Comparison of ENCODE assay signal across 13 cellular contexts in genomic region chr11:61164610-61165424, GRCh38. TPM values are rescaled to one million over a fixed set of nuclear protein-coding genes. Genes with fewer than 3 reads are reported as not detected.
DNase-seq lines count a peak whose midpoint lies in the region; ATAC-seq and TF ChIP-seq lines count a peak whose summit lies in the region.
"Had no signal": no experiment of that assay in that cellular context is flagged by ENCODE, and none has a peak within 500 bp of the region (broad histone marks: within the 10 kb centered on the region; RNA-seq: fewer than 3 reads in every experiment).

No MANE protein-coding gene starts in this region.

- CTCF ChIA-PET in naive thymus-derived CD4-positive, alpha-beta T cell (lab: Charles Lee), result no interaction called here

- H3K9me3 Mint-ChIP-seq in activated T-helper 1 cell treated with anti-CD3 and anti-CD28 coated beads, Interleukin-12 subunit alpha, Interleukin-12 subunit beta, Interleukin-2, Interleukin-4 antibody, amounts not matched to agents 30 ng/mL and 10 ng/mL and 1 ng/mL, durations not matched to agents 14 hours and 24 hours and 36 hours, result no peaks in the 10 kb centered on the region
- peaks cover 0 to 4% (median 0%) of the 10 kb centered on the region in 11 donors for H3K9me3 Mint-ChIP-seq in naive thymus-derived CD4-positive, alpha-beta T cell

- intact Hi-C loops in activated T-helper 1 cell treated with anti-CD3 and anti-CD28 coated beads, Interleukin-12 subunit alpha, Interleukin-12 subunit beta, Interleukin-2, Interleukin-4 antibody, amounts not matched to agents 30 ng/mL and 10 ng/mL and 1 ng/mL, durations not matched to agents 14 hours and 24 hours and 36 hours (cut with micrococcal nuclease), result loop anchor here (5.0 to 10.0 kb wide), 2 partner anchors 200 to 267 kb away; partner anchors contain the start of genes CYB561A3, SDHAF2 and TMEM138
- intact Hi-C loops in naive thymus-derived CD4-positive, alpha-beta T cell (cut with micrococcal nuclease), result loop anchor here (5.0 kb wide), 3 partner anchors 178 to 802 kb away; partner anchors contain the start of genes CPSF7 (in 2 of the 2) and FTH1 (in 1 of the 2)

- no peak overlapping the region for H3K27ac ChIP-seq in naive thymus-derived CD4-positive, alpha-beta T cell (ENCODE audit: low read depth, low read length)
- H3K27ac ChIP-seq: neural progenitor cell, thoracic aorta had no signal

- TF ChIP-seq CTCF in GM06990 (IDR thresholded peaks at IDR 0.05; ENCODE audit: insufficient read depth, low read length, poor library complexity, severe bottlenecking), result no peak

- DNase-seq in GM06990 (ENCODE audit: extremely low read depth, insufficient read length) (no peak), NCI-H146 treated with DMSO at 0.1 percent for 48 hours (lab: John Stamatoyannopoulos, UW; ENCODE audit: unreplicated experiment) (peak; percentile 79), KG1 (lab: John Stamatoyannopoulos, UW) (no peak), DMS79 (lab: John Stamatoyannopoulos, UW) (no peak)
- no peak for DNase-seq in activated T-helper 1 cell treated with anti-CD3 and anti-CD28 coated beads, Interleukin-12 subunit alpha, Interleukin-12 subunit beta, Interleukin-2, Interleukin-4 antibody, amounts not matched to agents 30 ng/mL and 10 ng/mL and 1 ng/mL, durations not matched to agents 14 hours and 24 hours and 36 hours (ENCODE audit: low spot score)
- DNase-seq in naive thymus-derived CD4-positive, alpha-beta T cell, result no peak
- DNase-seq: NCI-H2171, SW 1271 had no signal

- H3K27me3 Mint-ChIP-seq in activated T-helper 1 cell treated with anti-CD3 and anti-CD28 coated beads, Interleukin-12 subunit alpha, Interleukin-12 subunit beta, Interleukin-2, Interleukin-4 antibody, amounts not matched to agents 30 ng/mL and 10 ng/mL and 1 ng/mL, durations not matched to agents 14 hours and 24 hours and 36 hours (ENCODE audit: insufficient read depth), result no peaks in the 10 kb centered on the region
- no peaks in the 10 kb centered on the region for H3K27me3 Mint-ChIP-seq in naive thymus-derived CD4-positive, alpha-beta T cell

- ATAC-seq in naive thymus-derived CD4-positive, alpha-beta T cell, result no peak
- ATAC-seq in HG03108 (IDR thresholded peaks at IDR 0.05; ENCODE audit: unreplicated experiment) (no peak), GM21786 (IDR thresholded peaks at IDR 0.05; ENCODE audit: unreplicated experiment) (no peak)

- H3K36me3 Mint-ChIP-seq in activated T-helper 1 cell treated with anti-CD3 and anti-CD28 coated beads, Interleukin-12 subunit alpha, Interleukin-12 subunit beta, Interleukin-2, Interleukin-4 antibody, amounts not matched to agents 30 ng/mL and 10 ng/mL and 1 ng/mL, durations not matched to agents 14 hours and 24 hours and 36 hours (ENCODE audit: low read depth), result peaks cover 4% of the 10 kb centered on the region
- peaks cover 0 to 5% (median 0%) of the 10 kb centered on the region in 5 donors for H3K36me3 Mint-ChIP-seq in naive thymus-derived CD4-positive, alpha-beta T cell
- H3K36me3 Mint-ChIP-seq: neural progenitor cell had no signal

- H3K4me1 Mint-ChIP-seq in activated T-helper 1 cell treated with anti-CD3 and anti-CD28 coated beads, Interleukin-12 subunit alpha, Interleukin-12 subunit beta, Interleukin-2, Interleukin-4 antibody, amounts not matched to agents 30 ng/mL and 10 ng/mL and 1 ng/mL, durations not matched to agents 14 hours and 24 hours and 36 hours (ENCODE audit: low read depth), result peaks cover 56% of the 10 kb centered on the region
- peaks cover 17 to 51% (median 39%) of the 10 kb centered on the region in 7 donors for H3K4me1 Mint-ChIP-seq in naive thymus-derived CD4-positive, alpha-beta T cell

- peak overlapping the region; percentile 85 for H3K27ac Mint-ChIP-seq in activated T-helper 1 cell treated with anti-CD3 and anti-CD28 coated beads, Interleukin-12 subunit alpha, Interleukin-12 subunit beta, Interleukin-2, Interleukin-4 antibody, amounts not matched to agents 30 ng/mL and 10 ng/mL and 1 ng/mL, durations not matched to agents 14 hours and 24 hours and 36 hours
- H3K27ac Mint-ChIP-seq in naive thymus-derived CD4-positive, alpha-beta T cell, result peak overlapping the region in 5 of 9 donors; percentile 24 to 86 (median 38)
- H3K27ac Mint-ChIP-seq: neural progenitor cell had no signal

- H3K4me3 Mint-ChIP-seq in activated T-helper 1 cell treated with anti-CD3 and anti-CD28 coated beads, Interleukin-12 subunit alpha, Interleukin-12 subunit beta, Interleukin-2, Interleukin-4 antibody, amounts not matched to agents 30 ng/mL and 10 ng/mL and 1 ng/mL, durations not matched to agents 14 hours and 24 hours and 36 hours, result no peak overlapping the region
- H3K4me3 Mint-ChIP-seq in naive thymus-derived CD4-positive, alpha-beta T cell, result peak overlapping the region in 3 of 10 donors; percentile 16 to 33 (median 28)
- H3K4me3 Mint-ChIP-seq: neural progenitor cell had no signal

- peaks cover 7 to 17% of the 10 kb centered on the region in 2 donors for H3K4me1 ChIP-seq in naive thymus-derived CD4-positive, alpha-beta T cell (ENCODE audit: control insufficient read depth in 2 of 2, insufficient read depth in 2 of 2, low read length in 2 of 2)

- H3K9me3 ChIP-seq in naive thymus-derived CD4-positive, alpha-beta T cell (ENCODE audit: control insufficient read depth in 2 of 3, low read length in 3 of 3), result no peaks in the 10 kb centered on the region
- H3K9me3 ChIP-seq: thoracic aorta had no signal

- H3K4me3 ChIP-seq in GM06990 (replicated peaks; ENCODE audit: low read depth, low read length), result peak overlapping the region; percentile 51
- no peak overlapping the region for H3K4me3 ChIP-seq in naive thymus-derived CD4-positive, alpha-beta T cell (ENCODE audit: low read length)
- H3K4me3 ChIP-seq: dorsolateral prefrontal cortex, neural progenitor cell, thoracic aorta had no signal

- no peaks in the 10 kb centered on the region for H3K27me3 ChIP-seq in GM06990 (replicated peaks; ENCODE audit: control insufficient read depth, insufficient read depth, low read length)
- no peaks in the 10 kb centered on the region for H3K27me3 ChIP-seq in naive thymus-derived CD4-positive, alpha-beta T cell (ENCODE audit: control insufficient read depth in 2 of 2, insufficient read depth in 2 of 2, low read length in 2 of 2)
- H3K27me3 ChIP-seq: dorsolateral prefrontal cortex, neural progenitor cell had no signal

- POLR2A ChIA-PET in naive thymus-derived CD4-positive, alpha-beta T cell (lab: Charles Lee), result no interaction called here

- no peaks in the 10 kb centered on the region for H3K36me3 ChIP-seq in GM06990 (ENCODE audit: control insufficient read depth, insufficient read depth, low read length)
- no peaks in the 10 kb centered on the region for H3K36me3 ChIP-seq in naive thymus-derived CD4-positive, alpha-beta T cell (ENCODE audit: control insufficient read depth in 2 of 3, insufficient read depth in 3 of 3, low read length in 3 of 3)
- H3K36me3 ChIP-seq: neural progenitor cell, thoracic aorta had no signal

RNA-seq across cellular contexts. Expression of gene VPS37C, which starts 3.6 kb away (rescaled TPM):
- total RNA-seq in activated T-helper 1 cell treated with anti-CD3 and anti-CD28 coated beads, Interleukin-12 subunit alpha, Interleukin-12 subunit beta, Interleukin-2, Interleukin-4 antibody, amounts not matched to agents 30 ng/mL and 10 ng/mL and 1 ng/mL, durations not matched to agents 14 hours and 24 hours and 36 hours, result 11.5 and 11.6 TPM in 2 replicates
- total RNA-seq in naive thymus-derived CD4-positive, alpha-beta T cell, result 10 to 100 TPM in 1 of 5 experiments, 1 to 10 TPM in 4; 4.1 to 12.0 (median 7.9) TPM
- polyA plus RNA-seq in naive thymus-derived CD4-positive, alpha-beta T cell, result under 1 TPM; 0.31 to 0.82 TPM

RNA-seq across cellular contexts. Expression of gene PGA3, which starts 38.5 kb away (rescaled TPM):
- not detected in 2 replicates for total RNA-seq in activated T-helper 1 cell treated with anti-CD3 and anti-CD28 coated beads, Interleukin-12 subunit alpha, Interleukin-12 subunit beta, Interleukin-2, Interleukin-4 antibody, amounts not matched to agents 30 ng/mL and 10 ng/mL and 1 ng/mL, durations not matched to agents 14 hours and 24 hours and 36 hours
- total RNA-seq in naive thymus-derived CD4-positive, alpha-beta T cell, result under 1 TPM in 1 of 5 experiments, not detected in 4; 0.83 TPM
- not detected for polyA plus RNA-seq in naive thymus-derived CD4-positive, alpha-beta T cell

RNA-seq across cellular contexts. Expression of gene PGA4, which starts 57.3 kb away (rescaled TPM):
- total RNA-seq in activated T-helper 1 cell treated with anti-CD3 and anti-CD28 coated beads, Interleukin-12 subunit alpha, Interleukin-12 subunit beta, Interleukin-2, Interleukin-4 antibody, amounts not matched to agents 30 ng/mL and 10 ng/mL and 1 ng/mL, durations not matched to agents 14 hours and 24 hours and 36 hours, result not detected in 2 replicates
- 1 to 10 TPM in 1 of 5 experiments, not detected in 4; 1.9 TPM for total RNA-seq in naive thymus-derived CD4-positive, alpha-beta T cell
- not detected for polyA plus RNA-seq in naive thymus-derived CD4-positive, alpha-beta T cell
